Comparison of ENCODE assay signal across 8 cellular contexts in the genomic region with DNA sequence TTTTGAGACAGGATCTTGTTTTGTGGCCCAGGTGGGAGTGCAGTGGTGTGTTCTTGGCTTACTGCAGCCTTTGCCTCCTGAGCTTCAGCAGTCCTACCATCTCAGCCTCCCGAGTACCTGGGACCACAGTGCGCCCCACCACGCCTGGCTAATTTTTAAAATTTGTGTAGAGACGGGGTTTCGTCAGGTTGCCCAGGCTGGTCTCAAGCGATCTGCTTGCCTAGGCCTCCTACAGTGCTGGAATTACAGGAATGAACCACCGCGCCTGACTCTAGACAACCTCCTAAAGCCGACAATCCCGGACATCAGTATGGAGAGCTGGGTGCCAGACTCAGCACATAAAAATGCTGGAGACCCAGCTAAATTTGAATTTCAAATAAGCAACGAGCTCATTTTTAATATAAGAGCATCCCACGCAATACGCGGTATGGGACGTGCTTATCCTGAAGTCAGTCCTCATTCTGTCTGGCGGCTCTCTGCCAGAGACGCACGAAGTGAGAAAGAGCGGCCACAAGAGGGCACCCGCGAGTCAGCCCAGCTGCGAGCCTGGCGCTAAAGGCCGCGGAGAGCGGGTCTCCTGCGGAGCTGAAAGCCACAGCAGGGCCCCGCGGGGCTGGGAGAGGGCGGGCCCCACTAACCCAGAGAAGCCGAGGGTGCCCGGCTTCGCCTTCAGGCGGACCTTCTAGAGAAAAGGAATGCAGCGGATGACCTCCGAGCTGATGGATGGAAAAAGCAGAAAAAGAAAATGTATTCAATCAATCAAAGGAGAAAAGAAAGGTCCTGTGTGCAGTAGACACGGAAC. TPM values are rescaled to one million over a fixed set of nuclear protein-coding genes. Genes with fewer than 3 reads are reported as not detected.
DNase-seq lines count a peak whose midpoint lies in the region; ATAC-seq and TF ChIP-seq lines count a peak whose summit lies in the region.

No MANE protein-coding gene starts in this region.

- no peak for TF ChIP-seq EP300 in esophagus muscularis mucosa (IDR thresholded peaks at IDR 0.05)

- CTCF ChIA-PET in Calu3 (lab: Charles Lee), result interaction anchor here (1.1 kb wide), 1 partner anchor 228 kb away, joined by 3 read pairs; no protein-coding TSS in a partner anchor

- no peak for TF ChIP-seq POLR2A in esophagus muscularis mucosa (IDR thresholded peaks at IDR 0.05; ENCODE audit: low read depth)

- peak; percentile 86 for DNase-seq in Calu3
- peak; percentile 93 for DNase-seq in GM20000 (ENCODE audit: low spot score)
- peak; percentile 78 for DNase-seq in HT1080 (ENCODE audit: low read depth)
- peak; percentile 95 for DNase-seq in OCI-M1 (lab: John Stamatoyannopoulos, UW)
- peak; percentile 79 for DNase-seq in activated T-cell treated with anti-CD3 and anti-CD28 coated beads for 4 hours
- DNase-seq in esophagus muscularis mucosa (ENCODE audit: extremely low spot score), result no peak
- peak; percentile 82 for DNase-seq in natural killer cell
- peak; percentile 60 to 84 (median 79) for DNase-seq in stimulated activated naive CD4-positive, alpha-beta T cell (lab: John Stamatoyannopoulos, UW)

- peaks cover 9 to 82% (median 54%) of the 10 kb centered on the region in 4 donors for H3K27me3 ChIP-seq in esophagus muscularis mucosa

- H3K4me1 Mint-ChIP-seq in Calu3 (ENCODE audit: low read depth, unreplicated experiment) (peaks cover 11% of the 10 kb centered on the region), natural killer cell (peaks cover 9 to 21% of the 10 kb centered on the region in 2 donors)

- intact Hi-C loops in Calu3 (cut with micrococcal nuclease; ENCODE audit: unreplicated experiment), result no loop called here
- intact Hi-C loops in esophagus muscularis mucosa (cut with DNase I), result loop anchor here (5.0 to 10.0 kb wide), 3 partner anchors 43 to 193 kb away; a partner anchor contains a TSS
- intact Hi-C loops in natural killer cell (cut with micrococcal nuclease), result loop anchor here (1.0 to 2.0 kb wide), 2 partner anchors 167 to 191 kb away; no protein-coding TSS in a partner anchor

- H3K9me3 Mint-ChIP-seq in Calu3 (ENCODE audit: low read depth, unreplicated experiment), result no peaks in the 10 kb centered on the region
- no peaks in the 10 kb centered on the region for H3K9me3 Mint-ChIP-seq in natural killer cell

- H3K4me3 Mint-ChIP-seq in Calu3 (ENCODE audit: low read depth, unreplicated experiment) (peak overlapping the region; percentile 74), natural killer cell (peak overlapping the region; percentile 65)

- H3K27ac ChIP-seq in esophagus muscularis mucosa (replicated peaks in 1 of 4), result no peak overlapping the region

- H3K4me3 ChIP-seq in esophagus muscularis mucosa, result peak overlapping the region; percentile 24 to 51 (median 44)

- no peaks in the 10 kb centered on the region for H3K36me3 ChIP-seq in esophagus muscularis mucosa

- H3K9me3 ChIP-seq in esophagus muscularis mucosa, result no peaks in the 10 kb centered on the region

- H3K27ac Mint-ChIP-seq in Calu3 (ENCODE audit: unreplicated experiment), result no peak overlapping the region
- H3K27ac Mint-ChIP-seq in natural killer cell, result peak overlapping the region in 1 of 2 donors; percentile 80

- 12% methylated on average over 33 of the region's 37 CpGs for whole genome bisulfite sequencing in esophagus muscularis mucosa

- BruUV-seq in Calu3 (replicated peaks; lab: Mats Ljungman, UMichigan), result no TSS peak

- H3K27me3 Mint-ChIP-seq in Calu3 (ENCODE audit: unreplicated experiment), result peaks cover 88% of the 10 kb centered on the region
- peaks cover 41 to 57% of the 10 kb centered on the region in 2 donors for H3K27me3 Mint-ChIP-seq in natural killer cell (ENCODE audit: low read depth in 2 of 2)

- peaks cover 21 to 35% (median 29%) of the 10 kb centered on the region in 4 donors for H3K4me1 ChIP-seq in esophagus muscularis mucosa

- TF ChIP-seq CTCF in Calu3 (IDR thresholded peaks at IDR 0.05; ENCODE audit: unreplicated experiment) (peak; percentile 68), GM20000 (IDR thresholded peaks at IDR 0.05; ENCODE audit: extremely low read depth, missing control alignments) (peak; percentile 76), esophagus muscularis mucosa (IDR thresholded peaks at IDR 0.05) (peak in 2 of 3 experiments; percentile 76 to 92), natural killer cell (IDR thresholded peaks at IDR 0.05) (peak; percentile 96)

- H3K36me3 Mint-ChIP-seq in Calu3 (ENCODE audit: insufficient read depth, unreplicated experiment) (no peaks in the 10 kb centered on the region), natural killer cell (no peaks in the 10 kb centered on the region)

- ATAC-seq in natural killer cell, result peak; percentile 88 to 92 (median 90)

RNA-seq across cellular contexts. Expression of a gene that starts 7.1 kb away (rescaled TPM):
- total RNA-seq in Calu3 (2022) (not detected in 2 replicates), esophagus muscularis mucosa (1 to 10 TPM; 1.6 to 3.6 (median 2.3) TPM), natural killer cell (not detected)
- total RNA-seq in HT1080 (2014; rRNA removed; shearing (Covaris generic)), result 1.7 TPM in 1 of 2 replicates, not detected in the other
- not detected in 2 replicates for polyA plus RNA-seq in HT1080 (2015; cell fraction: cytosol; rRNA removed)
- not detected in 2 replicates for polyA plus RNA-seq in HT1080 (2015; cell fraction: nucleus; rRNA removed)

RNA-seq across cellular contexts. Expression of a gene that starts 17.6 kb away (rescaled TPM):
- total RNA-seq in Calu3 (2022), result not detected in 2 replicates
- not detected in 2 replicates for total RNA-seq in HT1080 (2014; rRNA removed; shearing (Covaris generic))
- not detected in 2 replicates for polyA plus RNA-seq in HT1080 (2015; cell fraction: cytosol; rRNA removed)
- polyA plus RNA-seq in HT1080 (2015; cell fraction: nucleus; rRNA removed), result not detected in 2 replicates
- total RNA-seq in esophagus muscularis mucosa, result not detected
- not detected for total RNA-seq in natural killer cell

RNA-seq across cellular contexts. Expression of a gene that starts 20.9 kb away (rescaled TPM):
- total RNA-seq in Calu3 (2022), result 21.2 and 24.0 TPM in 2 replicates
- total RNA-seq in HT1080 (2014; rRNA removed; shearing (Covaris generic)), result 102 and 108 TPM in 2 replicates
- 33.8 and 39.9 TPM in 2 replicates for polyA plus RNA-seq in HT1080 (2015; cell fraction: cytosol; rRNA removed)
- polyA plus RNA-seq in HT1080 (2015; cell fraction: nucleus; rRNA removed), result 25.1 and 34.2 TPM in 2 replicates
- total RNA-seq in esophagus muscularis mucosa, result 10 to 100 TPM; 22.9 to 34.8 (median 33.0) TPM
- total RNA-seq in natural killer cell, result 10 to 100 TPM; 28.1 to 39.0 (median 32.4) TPM

RNA-seq across cellular contexts. Expression of a gene that starts 20.9 kb away (rescaled TPM):
- total RNA-seq in Calu3 (2022) (41.0 and 47.2 TPM in 2 replicates), esophagus muscularis mucosa (10 to 100 TPM; 30.2 to 54.4 (median 39.0) TPM), natural killer cell (10 to 100 TPM; 74.3 to 81.8 (median 78.7) TPM)
- total RNA-seq in HT1080 (2014; rRNA removed; shearing (Covaris generic)), result 119 and 127 TPM in 2 replicates
- polyA plus RNA-seq in HT1080 (2015; cell fraction: cytosol; rRNA removed), result 74.4 and 76.1 TPM in 2 replicates
- polyA plus RNA-seq in HT1080 (2015; cell fraction: nucleus; rRNA removed), result 118 and 124 TPM in 2 replicates

RNA-seq across cellular contexts. Expression of a gene that starts 28.2 kb away (rescaled TPM):
- 11.5 and 15.0 TPM in 2 replicates for total RNA-seq in Calu3 (2022)
- 31.5 and 48.4 TPM in 2 replicates for total RNA-seq in HT1080 (2014; rRNA removed; shearing (Covaris generic))
- polyA plus RNA-seq in HT1080 (2015; cell fraction: cytosol; rRNA removed), result 21.0 and 28.4 TPM in 2 replicates
- 11.9 and 17.9 TPM in 2 replicates for polyA plus RNA-seq in HT1080 (2015; cell fraction: nucleus; rRNA removed)
- 10 to 100 TPM in 2 of 4 donors, 1 to 10 TPM in 2; 7.9 to 12.2 (median 10.5) TPM for total RNA-seq in esophagus muscularis mucosa
- 1 to 10 TPM; 7.6 to 9.5 (median 7.9) TPM for total RNA-seq in natural killer cell
